Comparison of ENCODE assay signal across 8 cellular contexts in genomic region chr2:68225119-68225632, GRCh38. TPM values are rescaled to one million over a fixed set of nuclear protein-coding genes. Genes with fewer than 3 reads are reported as not detected.
DNase-seq lines count a peak whose midpoint lies in the region; ATAC-seq and TF ChIP-seq lines count a peak whose summit lies in the region.

No MANE protein-coding gene starts in this region.

- intact Hi-C loops in gastrocnemius medialis (cut with DNase I; ENCODE audit: low total_unique reads): no loop called here

- peak; percentile 62 for TF ChIP-seq CTCF in foreskin keratinocyte (conservative IDR thresholded peaks at IDR 0.05)
- no peak for TF ChIP-seq CTCF in gastrocnemius medialis (IDR thresholded peaks at IDR 0.05 in 4 of 5, conservative IDR thresholded peaks at IDR 0.05 in 1 of 5)

- H3K36me3 Mint-ChIP-seq in activated T-cell treated with anti-CD3 and anti-CD28 coated beads, Interleukin-2, amount 50 U/mL, for 72 hours (ENCODE audit: insufficient read depth in 2 of 2): peaks cover 0 to 9% of the 10 kb centered on the region in 2 donors
- peaks cover 22% of the 10 kb centered on the region for H3K36me3 Mint-ChIP-seq in T-helper 2 cell treated with Interferon-gamma antibody and Interleukin-4, amounts not matched to agents 5 μg/mL and 100 μg/mL, for 36 hours (ENCODE audit: low read depth)

- peak overlapping the region; percentile 21 for H3K27ac Mint-ChIP-seq in activated T-cell treated with anti-CD3 and anti-CD28 coated beads, Interleukin-2, amount 50 U/mL, for 72 hours
- H3K27ac Mint-ChIP-seq in T-helper 2 cell treated with Interferon-gamma antibody and Interleukin-4, amounts not matched to agents 5 μg/mL and 100 μg/mL, for 36 hours: no peak overlapping the region

- peak overlapping the region in 1 of 2 donors; percentile 20 for H3K4me3 Mint-ChIP-seq in activated T-cell treated with anti-CD3 and anti-CD28 coated beads, Interleukin-2, amount 50 U/mL, for 72 hours
- H3K4me3 Mint-ChIP-seq in T-helper 2 cell treated with Interferon-gamma antibody and Interleukin-4, amounts not matched to agents 5 μg/mL and 100 μg/mL, for 36 hours: no peak overlapping the region

- no peaks in the 10 kb centered on the region for H3K9me3 Mint-ChIP-seq in activated T-cell treated with anti-CD3 and anti-CD28 coated beads, Interleukin-2, amount 50 U/mL, for 72 hours
- H3K9me3 Mint-ChIP-seq in T-helper 2 cell treated with Interferon-gamma antibody and Interleukin-4, amounts not matched to agents 5 μg/mL and 100 μg/mL, for 36 hours: no peaks in the 10 kb centered on the region

- peaks cover 77% of the 10 kb centered on the region for H3K4me1 Mint-ChIP-seq in activated T-cell treated with anti-CD3 and anti-CD28 coated beads, Interleukin-2, amount 50 U/mL, for 72 hours (ENCODE audit: low read depth)
- peaks cover 58% of the 10 kb centered on the region for H3K4me1 Mint-ChIP-seq in T-helper 2 cell treated with Interferon-gamma antibody and Interleukin-4, amounts not matched to agents 5 μg/mL and 100 μg/mL, for 36 hours (ENCODE audit: low read depth)

- no peaks in the 10 kb centered on the region for H3K27me3 Mint-ChIP-seq in activated T-cell treated with anti-CD3 and anti-CD28 coated beads, Interleukin-2, amount 50 U/mL, for 72 hours (ENCODE audit: low read depth)
- H3K27me3 Mint-ChIP-seq in T-helper 2 cell treated with Interferon-gamma antibody and Interleukin-4, amounts not matched to agents 5 μg/mL and 100 μg/mL, for 36 hours (ENCODE audit: low read depth): no peaks in the 10 kb centered on the region

- no peak for TF ChIP-seq POLR2A in gastrocnemius medialis (IDR thresholded peaks at IDR 0.05)

- DNase-seq in activated T-cell treated with anti-CD3 and anti-CD28 coated beads, Interleukin-2, amount 50 U/mL, for 72 hours: peak; percentile 9 to 14
- DNase-seq in activated T-cell treated with anti-CD3 and anti-CD28 coated beads, Interleukin-2, amount 50 U/mL, for 48 hours: no peak
- DNase-seq in Kasumi-1 (lab: John Stamatoyannopoulos, UW) (peak; percentile 76 to 83), foreskin keratinocyte (peak in 1 of 2 donors; percentile 36), gastrocnemius medialis (no peak)
- peak; percentile 21 for DNase-seq in T-helper 2 cell treated with Interferon-gamma antibody and Interleukin-4, amounts not matched to agents 5 μg/mL and 100 μg/mL, for 36 hours (ENCODE audit: low spot score)

- H3K27me3 ChIP-seq in foreskin keratinocyte (no peaks in the 10 kb centered on the region), gastrocnemius medialis (no peaks in the 10 kb centered on the region)

- H3K4me1 ChIP-seq in foreskin keratinocyte: no peaks in the 10 kb centered on the region
- H3K4me1 ChIP-seq in gastrocnemius medialis: peaks cover 57 to 68% of the 10 kb centered on the region in 2 donors

- in situ Hi-C loops in gastrocnemius medialis (cut with MboI; ENCODE audit: low sequenced_read_pairs in 4 of 4): no loop called here

- H3K4me3 ChIP-seq in gastrocnemius medialis: no peak overlapping the region

- H3K9me3 ChIP-seq in gastrocnemius medialis: no peaks in the 10 kb centered on the region

- peak; percentile 53 to 71 for ATAC-seq in activated T-cell treated with anti-CD3 and anti-CD28 coated beads, Interleukin-2, amount 50 U/mL, for 72 hours (replicated peaks in 1 of 2)
- ATAC-seq in GM21737 (IDR thresholded peaks at IDR 0.05; ENCODE audit: unreplicated experiment) (peak; percentile 58), foreskin keratinocyte (peak; percentile 45), gastrocnemius medialis (peak; percentile 72 to 76), GM18519 (IDR thresholded peaks at IDR 0.05; ENCODE audit: low FRiP score, unreplicated experiment) (no peak)

- no peaks in the 10 kb centered on the region for H3K36me3 ChIP-seq in gastrocnemius medialis

- no peak overlapping the region for H3K27ac ChIP-seq in foreskin keratinocyte
- H3K27ac ChIP-seq in gastrocnemius medialis: peak overlapping the region in 3 of 4 donors; percentile 23 to 38 (median 28)

RNA-seq across cellular contexts. Expression of gene PPP3R1, which starts 27.2 kb away (rescaled TPM):
- total RNA-seq in activated T-cell treated with anti-CD3 and anti-CD28 coated beads, Interleukin-2, amount 50 U/mL, for 72 hours: 10 to 100 TPM; 81.1 to 83.8 TPM
- total RNA-seq in foreskin keratinocyte: 49.5 and 50.2 TPM in 2 replicates
- 21.0 and 25.2 TPM in 2 replicates for polyA plus RNA-seq in foreskin keratinocyte
- total RNA-seq in gastrocnemius medialis: 10 to 100 TPM; 16.9 to 32.3 (median 29.8) TPM

Comparison
In these comparisons a context has a peak if more than half of its experiments do, and no peak if none do; other contexts are left out.
1. DNase-seq: peak in activated T-cell treated with anti-CD3 and anti-CD28 coated beads, Interleukin-2, amount 50 U/mL, for 72 hours (2 of 2), Kasumi-1 (2 of 2) and T-helper 2 cell treated with Interferon-gamma antibody and Interleukin-4, amounts not matched to agents 5 μg/mL and 100 μg/mL, for 36 hours (single experiment); none in activated T-cell treated with anti-CD3 and anti-CD28 coated beads, Interleukin-2, amount 50 U/mL, for 48 hours (0 of 2) and gastrocnemius medialis (0 of 2).